8 cellular contexts compared by ENCODE assay signal in genomic region chr2:9655441-9656269, GRCh38. TPM values are rescaled to one million over a fixed set of nuclear protein-coding genes. Genes with fewer than 3 reads are reported as not detected.
DNase-seq lines count a peak whose midpoint lies in the region; ATAC-seq and TF ChIP-seq lines count a peak whose summit lies in the region.

No MANE protein-coding gene starts in this region.

- in situ Hi-C loops in KBM-7 (cut with MboI; ENCODE audit: low pct_unique_long_range_greater_than_20kb, low sequenced_read_pairs) = no loop called here

- no peaks in the 10 kb centered on the region for H3K4me1 ChIP-seq in esophagus muscularis mucosa

- no peaks in the 10 kb centered on the region for H3K36me3 Mint-ChIP-seq in activated naive CD8-positive, alpha-beta T cell treated with anti-CD3 and anti-CD28 coated beads, Interleukin-2, amount 50 U/mL, for 24 hours (ENCODE audit: low read depth)

- no peaks in the 10 kb centered on the region for H3K27me3 ChIP-seq in esophagus muscularis mucosa

- ATAC-seq in GM18517 (IDR thresholded peaks at IDR 0.05; ENCODE audit: unreplicated experiment) = peak; percentile 45
- peak; percentile 72 for ATAC-seq in activated naive CD8-positive, alpha-beta T cell treated with anti-CD3 and anti-CD28 coated beads, Interleukin-2, amount 50 U/mL, for 24 hours

- no peaks in the 10 kb centered on the region for H3K36me3 ChIP-seq in esophagus muscularis mucosa

- intact Hi-C loops in esophagus muscularis mucosa (cut with DNase I) = no loop called here

- TF ChIP-seq POLR2A in esophagus muscularis mucosa (IDR thresholded peaks at IDR 0.05; ENCODE audit: low read depth) = no peak

- no peak for TF ChIP-seq EP300 in esophagus muscularis mucosa (IDR thresholded peaks at IDR 0.05)

- H3K4me3 ChIP-seq in esophagus muscularis mucosa = no peak overlapping the region

- no peak overlapping the region for H3K27ac ChIP-seq in esophagus muscularis mucosa (replicated peaks in 1 of 4)

- WGBS in esophagus muscularis mucosa = 97% methylated on average over 13 of the region's 13 CpGs

- peak overlapping the region; percentile 72 for H3K27ac Mint-ChIP-seq in activated naive CD8-positive, alpha-beta T cell treated with anti-CD3 and anti-CD28 coated beads, Interleukin-2, amount 50 U/mL, for 24 hours

- peaks cover 2% of the 10 kb centered on the region for H3K27me3 Mint-ChIP-seq in activated naive CD8-positive, alpha-beta T cell treated with anti-CD3 and anti-CD28 coated beads, Interleukin-2, amount 50 U/mL, for 24 hours

- no peak for TF ChIP-seq CTCF in esophagus muscularis mucosa (IDR thresholded peaks at IDR 0.05)

- DNase-seq in HS-27A (ENCODE audit: low read depth) (peak; percentile 53), KBM-7 (no peak), NCI-H748 (lab: John Stamatoyannopoulos, UW; ENCODE audit: unreplicated experiment) (no peak), esophagus muscularis mucosa (ENCODE audit: extremely low spot score) (no peak)
- peak; percentile 29 for DNase-seq in activated naive CD8-positive, alpha-beta T cell treated with anti-CD3 and anti-CD28 coated beads, Interleukin-2, amount 50 U/mL, for 24 hours
- peak; percentile 65 for DNase-seq in stimulated activated CD4-positive, alpha-beta T cell treated with anti-CD3 and anti-CD28 coated beads, Interleukin-4, amount 100 ng/mL, for 1 hour
- DNase-seq in effector CD4-positive, alpha-beta T cell = no peak

- no peaks in the 10 kb centered on the region for H3K9me3 ChIP-seq in esophagus muscularis mucosa

- H3K9me3 Mint-ChIP-seq in activated naive CD8-positive, alpha-beta T cell treated with anti-CD3 and anti-CD28 coated beads, Interleukin-2, amount 50 U/mL, for 24 hours = no peaks in the 10 kb centered on the region

- peaks cover 27% of the 10 kb centered on the region for H3K4me1 Mint-ChIP-seq in activated naive CD8-positive, alpha-beta T cell treated with anti-CD3 and anti-CD28 coated beads, Interleukin-2, amount 50 U/mL, for 24 hours

- no peak overlapping the region for H3K4me3 Mint-ChIP-seq in activated naive CD8-positive, alpha-beta T cell treated with anti-CD3 and anti-CD28 coated beads, Interleukin-2, amount 50 U/mL, for 24 hours

RNA-seq across cellular contexts. Expression of gene YWHAQ, which starts 24.9 kb away (rescaled TPM):
- 100 to 1,000 TPM; 223 to 239 (median 230) TPM for total RNA-seq in esophagus muscularis mucosa

Comparison
In these comparisons a context has a peak if more than half of its experiments do, and no peak if none do; other contexts are left out.
1. DNase-seq: peak in HS-27A (single experiment), activated naive CD8-positive, alpha-beta T cell treated with anti-CD3 and anti-CD28 coated beads, Interleukin-2, amount 50 U/mL, for 24 hours (single experiment) and stimulated activated CD4-positive, alpha-beta T cell treated with anti-CD3 and anti-CD28 coated beads, Interleukin-4, amount 100 ng/mL, for 1 hour (single experiment); none in KBM-7 (single experiment), effector CD4-positive, alpha-beta T cell (single experiment), NCI-H748 (single experiment) and esophagus muscularis mucosa (single experiment).